1 cellular context compared by ENCODE assay signal in genomic region chr7:100271716-100272537, GRCh38.
TF ChIP-seq lines count a peak whose summit lies in the region.

No MANE protein-coding gene starts in this region.

TF ChIP-seq in K562, 482 proteins besides CTCF, POLR2A, EP300 and RAD21 (continued from another document and continues in another):
- TF ChIP-seq RBBP5 (IDR thresholded peaks at IDR 0.05; ENCODE audit: borderline replicate concordance, insufficient read depth, low read length, poor library complexity, severe bottlenecking) (peak; percentile 77), VEZF1 (CRISPR knock-in tag; IDR thresholded peaks at IDR 0.05) (peak; percentile 75), ZNF395 (CRISPR knock-in tag; IDR thresholded peaks at IDR 0.05) (peak; percentile 86; the same call in 1 of the 2 replicates), ZBTB11 (CRISPR knock-in tag; IDR thresholded peaks at IDR 0.05) (peak in 1 of 3 experiments; percentile 72; a peak in 2 of 6 replicates), ZFX (CRISPR knock-in tag; IDR thresholded peaks at IDR 0.05) (peak; percentile 60), ESRRA (IDR thresholded peaks at IDR 0.05; ENCODE audit: borderline replicate concordance, low read depth) (0 out of 2 replicates have a peak, but pooled peaks have one; percentile 20), POLR2G (IDR thresholded peaks at IDR 0.05; ENCODE audit: low read depth, low read length) (peak; percentile 81), MTA3 (IDR thresholded peaks at IDR 0.05; ENCODE audit: borderline replicate concordance) (peak; percentile 66; the same call in 1 of the 2 replicates), HMGN3 (IDR thresholded peaks at IDR 0.05; ENCODE audit: borderline replicate concordance, extremely low read depth, insufficient read length, low read depth, low read length) (peak; percentile 25), POLR2AphosphoS2 (IDR thresholded peaks at IDR 0.05; ENCODE audit: low read length) (peak; percentile 67; the same call in 1 of the 2 replicates), SIN3A (IDR thresholded peaks at IDR 0.05; ENCODE audit: borderline replicate concordance in 2 of 2, control insufficient read depth in 1 of 2, low read depth in 2 of 2, low read length in 2 of 2) (peak; percentile 65 to 74; a peak in 2 of 4 replicates), GTF2E2 (tag; IDR thresholded peaks at IDR 0.05) (no peak), RBFOX2 (IDR thresholded peaks at IDR 0.05; ENCODE audit: low read depth, low read length) (peak; percentile 68), CREM (IDR thresholded peaks at IDR 0.05; ENCODE audit: low read depth) (peak; percentile 64), BHLHE40 (IDR thresholded peaks at IDR 0.05; ENCODE audit: low read length) (peak; percentile 40; the same call in 1 of the 2 replicates), ARID4B (CRISPR knock-in tag; IDR thresholded peaks at IDR 0.05) (peak; percentile 84; the same call in 1 of the 2 replicates), ARID3B (CRISPR knock-in tag; IDR thresholded peaks at IDR 0.05; ENCODE audit: borderline replicate concordance) (0 out of 2 replicates have a peak, but pooled peaks have one; percentile 31), OTX1 (CRISPR knock-in tag; IDR thresholded peaks at IDR 0.05) (0 out of 2 replicates have a peak, but pooled peaks have one; percentile 6), ZFP1 (CRISPR knock-in tag; IDR thresholded peaks at IDR 0.05) (peak; percentile 16; the same call in 1 of the 2 replicates), NR2C2 (CRISPR knock-in tag; IDR thresholded peaks at IDR 0.05) (no peak), NR2C2 (tag; IDR thresholded peaks at IDR 0.05) (no peak), HBP1 (CRISPR knock-in tag; IDR thresholded peaks at IDR 0.05) (0 out of 2 replicates have a peak, but pooled peaks have one; percentile 59), E2F3 (CRISPR knock-in tag; IDR thresholded peaks at IDR 0.05) (0 out of 2 replicates have a peak, but pooled peaks have one; percentile 47), KHSRP (IDR thresholded peaks at IDR 0.05) (no peak), ELF4 (CRISPR knock-in tag; IDR thresholded peaks at IDR 0.05) (0 out of 2 replicates have a peak, but pooled peaks have one; percentile 20), NKRF (IDR thresholded peaks at IDR 0.05; ENCODE audit: borderline replicate concordance) (no peak), FIP1L1 (IDR thresholded peaks at IDR 0.05; ENCODE audit: low read depth, low read length, poor library complexity, severe bottlenecking) (peak; percentile 18), PRPF4 (IDR thresholded peaks at IDR 0.05; ENCODE audit: insufficient read depth, low read depth, low read length, poor library complexity, severe bottlenecking) (no peak), ZFP36 (IDR thresholded peaks at IDR 0.05; ENCODE audit: low read depth, low read length, partially characterized antibody) (peak; percentile 11), RBM25 (IDR thresholded peaks at IDR 0.05; ENCODE audit: low read depth, low read length, severe bottlenecking) (peak; percentile 36), CCNT2 (IDR thresholded peaks at IDR 0.05; ENCODE audit: borderline replicate concordance, extremely low read depth, insufficient read length, low read depth, low read length) (peak; percentile 74), FOSL1 (tag; conservative IDR thresholded peaks at IDR 0.05) (no peak), TCF15 (CRISPR knock-in tag; IDR thresholded peaks at IDR 0.05) (peak; percentile 75; the same call in 1 of the 2 replicates), ZNF699 (CRISPR knock-in tag; IDR thresholded peaks at IDR 0.05; ENCODE audit: insufficient replicate concordance) (no peak), ERF (CRISPR knock-in tag; IDR thresholded peaks at IDR 0.05) (0 out of 2 replicates have a peak, but pooled peaks have one; percentile 42), ZBTB2 (IDR thresholded peaks at IDR 0.05) (peak; percentile 96), SMAD4 (CRISPR knock-in tag; conservative IDR thresholded peaks at IDR 0.05) (peak; percentile 72; the same call in 1 of the 2 replicates), RBM17 (IDR thresholded peaks at IDR 0.05; ENCODE audit: borderline replicate concordance, low read depth, low read length) (no peak), ZBTB1 (CRISPR knock-in tag; IDR thresholded peaks at IDR 0.05; ENCODE audit: borderline replicate concordance, low read depth) (0 out of 2 replicates have a peak, but pooled peaks have one; percentile 35)
